1 cellular context compared by ENCODE assay signal in the genomic region with DNA sequence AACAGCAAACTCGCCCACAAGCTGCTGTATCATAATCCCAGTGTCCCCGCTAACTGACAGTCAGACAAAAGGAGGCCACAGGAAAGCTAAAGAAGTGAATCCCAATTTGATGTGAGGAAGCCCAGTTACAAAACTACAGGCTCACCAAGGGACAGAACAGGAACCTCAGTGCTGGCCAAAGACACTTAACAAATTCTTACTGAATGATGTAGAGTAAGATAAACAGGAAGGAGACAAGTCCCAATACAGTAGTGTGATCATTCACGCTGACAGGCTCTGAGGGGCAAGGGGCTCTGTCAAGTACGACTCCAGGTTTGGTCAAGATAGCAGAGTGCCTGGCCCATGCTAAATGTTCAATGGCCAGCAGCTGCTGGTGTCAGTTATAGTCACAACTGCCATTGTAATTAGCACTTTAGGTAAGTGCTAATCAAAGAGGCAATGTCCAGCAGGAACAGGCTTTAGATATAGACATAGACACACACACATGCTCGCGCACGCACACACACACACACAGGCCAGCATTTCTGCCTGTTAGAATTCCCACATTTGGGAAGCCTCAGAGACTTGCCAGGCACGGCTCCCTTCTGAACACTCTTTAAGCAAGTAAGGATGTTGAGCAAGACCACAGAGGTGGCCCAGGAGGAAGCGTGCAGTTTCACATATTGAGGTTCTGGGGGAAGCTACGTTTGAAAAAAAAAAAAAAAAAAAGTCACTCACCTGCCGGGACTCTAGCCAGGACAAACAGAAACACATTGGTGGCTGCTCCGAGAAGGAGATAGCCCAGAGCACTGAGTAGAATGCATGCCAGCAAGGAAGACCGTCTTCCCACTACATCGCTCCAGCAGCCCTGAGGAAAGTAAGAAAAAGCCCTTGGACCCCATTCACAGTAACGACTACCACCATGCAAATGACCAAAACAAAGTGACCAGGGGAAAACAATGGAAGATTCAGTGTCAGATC.
TF ChIP-seq lines count a peak whose summit lies in the region.

No MANE protein-coding gene starts in this region.

TF ChIP-seq in WTC11, 78 proteins besides CTCF, POLR2A, EP300 and RAD21 (continued from another document):
- TF ChIP-seq, protein P1, sequence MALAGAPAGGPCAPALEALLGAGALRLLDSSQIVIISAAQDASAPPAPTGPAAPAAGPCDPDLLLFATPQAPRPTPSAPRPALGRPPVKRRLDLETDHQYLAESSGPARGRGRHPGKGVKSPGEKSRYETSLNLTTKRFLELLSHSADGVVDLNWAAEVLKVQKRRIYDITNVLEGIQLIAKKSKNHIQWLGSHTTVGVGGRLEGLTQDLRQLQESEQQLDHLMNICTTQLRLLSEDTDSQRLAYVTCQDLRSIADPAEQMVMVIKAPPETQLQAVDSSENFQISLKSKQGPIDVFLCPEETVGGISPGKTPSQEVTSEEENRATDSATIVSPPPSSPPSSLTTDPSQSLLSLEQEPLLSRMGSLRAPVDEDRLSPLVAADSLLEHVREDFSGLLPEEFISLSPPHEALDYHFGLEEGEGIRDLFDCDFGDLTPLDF (CRISPR knock-in tag; IDR thresholded peaks at IDR 0.05) = no peak
- no peak for TF ChIP-seq ZNF232 (CRISPR knock-in tag; IDR thresholded peaks at IDR 0.05)
- TF ChIP-seq, protein P2, sequence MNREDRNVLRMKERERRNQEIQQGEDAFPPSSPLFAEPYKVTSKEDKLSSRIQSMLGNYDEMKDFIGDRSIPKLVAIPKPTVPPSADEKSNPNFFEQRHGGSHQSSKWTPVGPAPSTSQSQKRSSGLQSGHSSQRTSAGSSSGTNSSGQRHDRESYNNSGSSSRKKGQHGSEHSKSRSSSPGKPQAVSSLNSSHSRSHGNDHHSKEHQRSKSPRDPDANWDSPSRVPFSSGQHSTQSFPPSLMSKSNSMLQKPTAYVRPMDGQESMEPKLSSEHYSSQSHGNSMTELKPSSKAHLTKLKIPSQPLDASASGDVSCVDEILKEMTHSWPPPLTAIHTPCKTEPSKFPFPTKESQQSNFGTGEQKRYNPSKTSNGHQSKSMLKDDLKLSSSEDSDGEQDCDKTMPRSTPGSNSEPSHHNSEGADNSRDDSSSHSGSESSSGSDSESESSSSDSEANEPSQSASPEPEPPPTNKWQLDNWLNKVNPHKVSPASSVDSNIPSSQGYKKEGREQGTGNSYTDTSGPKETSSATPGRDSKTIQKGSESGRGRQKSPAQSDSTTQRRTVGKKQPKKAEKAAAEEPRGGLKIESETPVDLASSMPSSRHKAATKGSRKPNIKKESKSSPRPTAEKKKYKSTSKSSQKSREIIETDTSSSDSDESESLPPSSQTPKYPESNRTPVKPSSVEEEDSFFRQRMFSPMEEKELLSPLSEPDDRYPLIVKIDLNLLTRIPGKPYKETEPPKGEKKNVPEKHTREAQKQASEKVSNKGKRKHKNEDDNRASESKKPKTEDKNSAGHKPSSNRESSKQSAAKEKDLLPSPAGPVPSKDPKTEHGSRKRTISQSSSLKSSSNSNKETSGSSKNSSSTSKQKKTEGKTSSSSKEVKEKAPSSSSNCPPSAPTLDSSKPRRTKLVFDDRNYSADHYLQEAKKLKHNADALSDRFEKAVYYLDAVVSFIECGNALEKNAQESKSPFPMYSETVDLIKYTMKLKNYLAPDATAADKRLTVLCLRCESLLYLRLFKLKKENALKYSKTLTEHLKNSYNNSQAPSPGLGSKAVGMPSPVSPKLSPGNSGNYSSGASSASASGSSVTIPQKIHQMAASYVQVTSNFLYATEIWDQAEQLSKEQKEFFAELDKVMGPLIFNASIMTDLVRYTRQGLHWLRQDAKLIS (CRISPR knock-in tag; IDR thresholded peaks at IDR 0.05; ENCODE audit: borderline replicate concordance) = no peak
- TF ChIP-seq ARID4B (CRISPR knock-in tag; IDR thresholded peaks at IDR 0.05; ENCODE audit: borderline replicate concordance) = no peak
- no peak for TF ChIP-seq ERG (CRISPR knock-in tag; IDR thresholded peaks at IDR 0.05)
- TF ChIP-seq, protein P3, sequence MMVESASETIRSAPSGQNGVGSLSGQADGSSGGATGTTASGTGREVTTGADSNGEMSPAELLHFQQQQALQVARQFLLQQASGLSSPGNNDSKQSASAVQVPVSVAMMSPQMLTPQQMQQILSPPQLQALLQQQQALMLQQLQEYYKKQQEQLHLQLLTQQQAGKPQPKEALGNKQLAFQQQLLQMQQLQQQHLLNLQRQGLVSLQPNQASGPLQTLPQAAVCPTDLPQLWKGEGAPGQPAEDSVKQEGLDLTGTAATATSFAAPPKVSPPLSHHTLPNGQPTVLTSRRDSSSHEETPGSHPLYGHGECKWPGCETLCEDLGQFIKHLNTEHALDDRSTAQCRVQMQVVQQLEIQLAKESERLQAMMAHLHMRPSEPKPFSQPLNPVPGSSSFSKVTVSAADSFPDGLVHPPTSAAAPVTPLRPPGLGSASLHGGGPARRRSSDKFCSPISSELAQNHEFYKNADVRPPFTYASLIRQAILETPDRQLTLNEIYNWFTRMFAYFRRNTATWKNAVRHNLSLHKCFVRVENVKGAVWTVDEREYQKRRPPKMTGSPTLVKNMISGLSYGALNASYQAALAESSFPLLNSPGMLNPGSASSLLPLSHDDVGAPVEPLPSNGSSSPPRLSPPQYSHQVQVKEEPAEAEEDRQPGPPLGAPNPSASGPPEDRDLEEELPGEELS (CRISPR knock-in tag; IDR thresholded peaks at IDR 0.05) = no peak
